8 cellular contexts compared by ENCODE assay signal in genomic region chr3:69410301-69410700, GRCh38. TPM values are rescaled to one million over a fixed set of nuclear protein-coding genes. Genes with fewer than 3 reads are reported as not detected.
DNase-seq lines count a peak whose midpoint lies in the region; ATAC-seq, FAIRE-seq and TF ChIP-seq lines count a peak whose summit lies in the region.

No MANE protein-coding gene starts in this region.

- H3K36me3 ChIP-seq in right lobe of liver, result no peaks in the 10 kb centered on the region

- H3K4me1 ChIP-seq in A549, result no peaks in the 10 kb centered on the region
- H3K4me1 ChIP-seq in right lobe of liver, result peaks cover 0 to 8% (median 0%) of the 10 kb centered on the region in 4 donors

- no peak overlapping the region for H3K4me2 ChIP-seq in A549

- TF ChIP-seq POLR2A in A549 (IDR thresholded peaks at IDR 0.05; ENCODE audit: low read length) (no peak), right lobe of liver (IDR thresholded peaks at IDR 0.05) (no peak)

- TF ChIP-seq EP300 in A549 (IDR thresholded peaks at IDR 0.05), result no peak

- POLR2A ChIA-PET in A549 (lab: Yijun Ruan, JAX), result no interaction called here

- H3K4me3 ChIP-seq in A549, result no peak overlapping the region
- no peak overlapping the region for H3K4me3 ChIP-seq in right lobe of liver

- TF ChIP-seq CTCF in A549 (IDR thresholded peaks at IDR 0.05), result peak; percentile 51
- TF ChIP-seq CTCF in GM13976 (IDR thresholded peaks at IDR 0.05; ENCODE audit: borderline replicate concordance, control extremely low read depth, extremely low read depth, insufficient read depth, missing control alignments), result peak; percentile 84
- peak; percentile 88 for TF ChIP-seq CTCF in chondrocyte (IDR thresholded peaks at IDR 0.05)
- peak; percentile 77 to 86 (median 80) for TF ChIP-seq CTCF in right lobe of liver (IDR thresholded peaks at IDR 0.05)

- CTCF ChIA-PET in A549 (lab: Yijun Ruan, JAX), result interaction anchor here (0.6 to 2.6 kb wide), 17 partner anchors 11 to 290 kb away, joined by 3 to 18 read pairs (median 4); no protein-coding TSS in a partner anchor

- no peaks in the 10 kb centered on the region for H3K27me3 Mint-ChIP-seq in chondrocyte (ENCODE audit: low read depth)

- intact Hi-C loops in right lobe of liver (cut with DNase I), result loop anchor here in 1 of 2 donors (10.0 kb wide), 1 partner anchor 256 kb away; no protein-coding TSS in a partner anchor

- WGBS in A549 (ENCODE audit: missing lambda C conversion rate), result 17% methylated on average over 8 of the region's 8 CpGs
- WGBS in right lobe of liver (ENCODE audit: insufficient coverage, low coverage, low lambda C conversion rate, missing lambda C conversion rate), result 6% methylated on average over 7 of the region's 8 CpGs

- DNase-seq in A549 (ENCODE audit: low read depth in 1 of 2, low spot score in 1 of 2) (peak; percentile 21 to 60), GM13976 (ENCODE audit: low spot score) (peak; percentile 51), NCI-H2227 treated with DMSO at 0.1 percent for 48 hours (lab: John Stamatoyannopoulos, UW) (peak; percentile 6), chondrocyte (ENCODE audit: low spot score) (no peak), right lobe of liver (peak; percentile 43 to 77 (median 58))
- peak; percentile 47 to 53 (median 50) for DNase-seq in stimulated activated CD4-positive, alpha-beta T cell treated with anti-CD3 and anti-CD28 coated beads, TNF-alpha, amount 100 ng/mL, for 48 hours (ENCODE audit: low read depth in 3 of 3)

- peak; percentile 44 to 47; a peak in 4 of 5 replicates for TF ChIP-seq RAD21 in A549 (conservative IDR thresholded peaks at IDR 0.05 in 1 of 2, IDR thresholded peaks at IDR 0.05 in 1 of 2)

- no peak overlapping the region for H3K27ac Mint-ChIP-seq in chondrocyte (ENCODE audit: unreplicated experiment)

- ATAC-seq in A549, result peak; percentile 94 to 96
- peak; percentile 99 for ATAC-seq in HG02852 (IDR thresholded peaks at IDR 0.05; ENCODE audit: unreplicated experiment)
- peak; percentile 82 to 85 for ATAC-seq in activated CD4-positive, CD25-positive, alpha-beta regulatory T cell treated with anti-CD3 and anti-CD28 coated beads, Interleukin-2, amount 50 U/mL, for 24 hours
- ATAC-seq in right lobe of liver, result peak; percentile 92 to 93 (median 92)

- H3K9me3 Mint-ChIP-seq in chondrocyte (ENCODE audit: low read depth), result peaks cover under 1% of the 10 kb centered on the region

- H3K9me3 ChIP-seq in A549 (no peaks in the 10 kb centered on the region), right lobe of liver (no peaks in the 10 kb centered on the region)

- H3K4me1 Mint-ChIP-seq in chondrocyte (ENCODE audit: low read depth), result peaks cover 23% of the 10 kb centered on the region

- H3K27ac ChIP-seq in A549 (no peak overlapping the region), right lobe of liver (no peak overlapping the region)

- FAIRE-seq in A549 (lab: Jason Lieb, UNC), result no peak

- no peaks in the 10 kb centered on the region for H3K36me3 Mint-ChIP-seq in chondrocyte (ENCODE audit: low read depth)

- no peak overlapping the region for H3K4me3 Mint-ChIP-seq in chondrocyte (ENCODE audit: unreplicated experiment)

- H3K27me3 ChIP-seq in right lobe of liver, result no peaks in the 10 kb centered on the region

- in situ Hi-C loops in GM13976 (cut with MboI; ENCODE audit: low sequenced_read_pairs, unreplicated experiment), result no loop called here

TF ChIP-seq in A549, 52 proteins besides CTCF, POLR2A, EP300 and RAD21:
- no peak for TF ChIP-seq RARB (CRISPR knock-in tag; IDR thresholded peaks at IDR 0.05)
- TF ChIP-seq KDM1A (IDR thresholded peaks at IDR 0.05; ENCODE audit: low read depth), result no peak
- TF ChIP-seq SMC3 (IDR thresholded peaks at IDR 0.05), result peak; percentile 48
- TF ChIP-seq JUNB (IDR thresholded peaks at IDR 0.05), result no peak
- no peak for TF ChIP-seq CEBPB (IDR thresholded peaks at IDR 0.05)
- no peak for TF ChIP-seq GATA3 (IDR thresholded peaks at IDR 0.05; ENCODE audit: borderline replicate concordance)

RNA-seq across cellular contexts. Expression of gene FRMD4B, which starts 24.4 kb away (rescaled TPM):
- polyA plus RNA-seq in A549 (2011; rRNA removed) (5.4 and 5.9 TPM in 2 replicates), A549 (2017; fragmentation: RNase III; extraction: RNeasy Plus Mini Kit Qiagen cat#74134 plus additional on column Dnase treatment) (0.47 to 0.92 TPM (median 0.57 TPM) in 3 replicates)
- 0.65 and 0.83 TPM in 2 replicates for polyA plus RNA-seq in A549 (2012; cell fraction: cytosol; rRNA removed)
- polyA plus RNA-seq in A549 (2012; cell fraction: nucleus; rRNA removed), result 1.00 and 1.4 TPM in 2 replicates
- polyA minus RNA-seq in A549 (2011; rRNA and poly(A)+ RNA removed), result 8.2 and 10.6 TPM in 2 replicates
- total RNA-seq in chondrocyte (3.7 to 10.6 TPM (median 4.1 TPM) in 3 replicates), right lobe of liver (10 to 100 TPM in 5 of 6 experiments, 1 to 10 TPM in 1; 9.2 to 21.0 (median 12.3) TPM)
